In genomic region chr12:56389215-56389850, GRCh38 we compare ENCODE assay signal across 1 cellular context.
TF ChIP-seq lines count a peak whose summit lies in the region.

No MANE protein-coding gene starts in this region.

TF ChIP-seq in IMR-90, 13 proteins besides CTCF, POLR2A, EP300 and RAD21 (continued from another document):
- TF ChIP-seq USF2 (IDR thresholded peaks at IDR 0.05; ENCODE audit: low read depth, low read length) (no peak), MAZ (IDR thresholded peaks at IDR 0.05; ENCODE audit: borderline replicate concordance, low read depth, low read length) (no peak)
